ENCODE assay signal across 14 cellular contexts in the genomic region with DNA sequence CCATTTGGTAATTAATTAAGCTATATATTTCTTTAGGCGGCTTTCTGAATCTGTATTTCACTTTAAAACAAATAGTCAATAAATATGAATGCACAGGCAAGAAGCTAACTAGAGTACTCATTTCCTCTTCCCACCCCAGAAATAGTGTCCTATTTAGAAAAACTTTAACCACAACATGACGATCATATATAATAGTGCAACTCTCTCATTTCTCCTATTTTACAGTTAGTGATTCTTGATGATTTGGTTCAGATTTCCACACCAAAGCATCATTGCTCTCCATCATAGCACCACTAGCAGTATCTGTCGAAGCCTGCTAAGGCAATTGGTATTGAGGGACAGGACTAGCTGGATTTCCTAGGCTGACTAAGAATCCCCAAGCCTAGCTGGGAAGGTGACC.
DNase-seq lines count a peak whose midpoint lies in the region; ATAC-seq and TF ChIP-seq lines count a peak whose summit lies in the region.
"Had no signal": no experiment of that assay in that cellular context is flagged by ENCODE, and none has a peak within 500 bp of the region (broad histone marks: within the 10 kb centered on the region; RNA-seq: fewer than 3 reads in every experiment).

No MANE protein-coding gene starts in this region.

- DNase-seq in immature natural killer cell (no peak), NCI-H2227 treated with DMSO at 0.1 percent for 48 hours (lab: John Stamatoyannopoulos, UW) (no peak), GM13976 (ENCODE audit: low spot score) (no peak), left ventricle myocardium superior (no peak)
- DNase-seq: activated T-cell treated with anti-CD3 and anti-CD28 coated beads, Interleukin-2, amount 50 U/mL, for 4 hours; DMS153; IMR-90; midbrain; NCI-H2081 had no signal

- H3K9me3 Mint-ChIP-seq in immature natural killer cell = peaks cover 6 to 35% (median 14%) of the 10 kb centered on the region in 6 donors

- H3K27me3 Mint-ChIP-seq in immature natural killer cell (ENCODE audit: low read depth in 3 of 3) = peaks cover 0 to 5% (median 0%) of the 10 kb centered on the region in 3 donors
- H3K27me3 Mint-ChIP-seq: brain had no signal

- no peak overlapping the region for H3K27ac ChIP-seq in BLaER1

- H3K4me3 Mint-ChIP-seq in immature natural killer cell = no peak overlapping the region
- H3K4me3 Mint-ChIP-seq: activated T-cell treated with anti-CD3 and anti-CD28 coated beads, Interleukin-2, amount 50 U/mL, for 4 hours; brain had no signal

- H3K27ac Mint-ChIP-seq in immature natural killer cell = peak overlapping the region in 1 of 6 donors; percentile 67
- H3K27ac Mint-ChIP-seq: brain had no signal

- H3K9ac ChIP-seq in BLaER1 = no peak overlapping the region

- peak overlapping the region; percentile 46 for H3K4me2 ChIP-seq in BLaER1

- peaks cover 12% of the 10 kb centered on the region for H3K4me1 ChIP-seq in BLaER1

- H3K4me1 Mint-ChIP-seq in immature natural killer cell = no peaks in the 10 kb centered on the region
- H3K4me1 Mint-ChIP-seq: brain had no signal

- in situ Hi-C loops in GM13976 (cut with MboI; ENCODE audit: low sequenced_read_pairs, unreplicated experiment) = no loop called here

- no peak for TF ChIP-seq CTCF in GM13976 (IDR thresholded peaks at IDR 0.05; ENCODE audit: borderline replicate concordance, control extremely low read depth, extremely low read depth, insufficient read depth, missing control alignments)

- no peak overlapping the region for H3K4me3 ChIP-seq in BLaER1

- no peaks in the 10 kb centered on the region for H3K36me3 ChIP-seq in BLaER1

- no peaks in the 10 kb centered on the region for H3K36me3 Mint-ChIP-seq in immature natural killer cell
- H3K36me3 Mint-ChIP-seq: brain had no signal

- H3K9me3 ChIP-seq in BLaER1 = peaks cover 23% of the 10 kb centered on the region

- H4K20me1 ChIP-seq in BLaER1 = no peaks in the 10 kb centered on the region

- intact Hi-C loops in left ventricle myocardium superior (cut with micrococcal nuclease) = no loop called here

- no peaks in the 10 kb centered on the region for H3K27me3 ChIP-seq in BLaER1

- ATAC-seq in GM19351 (IDR thresholded peaks at IDR 0.05; ENCODE audit: unreplicated experiment) (peak; percentile 97), HG02642 (IDR thresholded peaks at IDR 0.05; ENCODE audit: poor library complexity, unreplicated experiment) (peak; percentile 88), HG03378 (IDR thresholded peaks at IDR 0.05; ENCODE audit: unreplicated experiment) (peak; percentile 99), left ventricle myocardium superior (no peak)
- ATAC-seq: activated T-cell treated with anti-CD3 and anti-CD28 coated beads, Interleukin-2, amount 50 U/mL, for 4 hours had no signal
